ENCODE assay signal across 1 cellular context in genomic region chr9:33290247-33290993, GRCh38.
TF ChIP-seq lines count a peak whose summit lies in the region.

Gene NFX1, plus strand, starts transcription at chr9:33290516. Its CDS starts 57 bp downstream, at chr9:33290573.

TF ChIP-seq in HepG2, 621 proteins besides CTCF, POLR2A, EP300 and RAD21 (continued from another document and continues in another):
- TF ChIP-seq ZBTB40 (IDR thresholded peaks at IDR 0.05): no peak
- TF ChIP-seq ZBTB40 (CRISPR knock-in tag; IDR thresholded peaks at IDR 0.05): peak; percentile 90
- peak; percentile 77 for TF ChIP-seq ARNT2 (CRISPR knock-in tag; IDR thresholded peaks at IDR 0.05; ENCODE audit: low read depth)
- TF ChIP-seq DZIP1 (CRISPR knock-in tag; IDR thresholded peaks at IDR 0.05): peak; percentile 96
- peak; percentile 88; the same call in 1 of the 2 replicates for TF ChIP-seq GTF3A (CRISPR knock-in tag; conservative IDR thresholded peaks at IDR 0.05)
- no peak for TF ChIP-seq AHR (CRISPR knock-in tag; IDR thresholded peaks at IDR 0.05)
- peak; percentile 77; the same call in 1 of the 2 replicates for TF ChIP-seq ZBTB43 (CRISPR knock-in tag; conservative IDR thresholded peaks at IDR 0.05)
- TF ChIP-seq KDM3A (CRISPR knock-in tag; IDR thresholded peaks at IDR 0.05; ENCODE audit: low read depth): peak; percentile 70
- peak; percentile 86 for TF ChIP-seq ZFP37 (CRISPR knock-in tag; IDR thresholded peaks at IDR 0.05; ENCODE audit: borderline replicate concordance)
- TF ChIP-seq MAFF (IDR thresholded peaks at IDR 0.05; ENCODE audit: low read depth, low read length): no peak
- peak; percentile 10; the same call in 1 of the 2 replicates for TF ChIP-seq SOX13 (IDR thresholded peaks at IDR 0.05)
- peak; percentile 39 to 44; a peak in 1 of 4 replicates for TF ChIP-seq SOX13 (CRISPR knock-in tag; conservative IDR thresholded peaks at IDR 0.05 in 1 of 2, IDR thresholded peaks at IDR 0.05 in 1 of 2)
- TF ChIP-seq KIAA2018 (CRISPR knock-in tag; IDR thresholded peaks at IDR 0.05; ENCODE audit: borderline replicate concordance): peak; percentile 89; the same call in 1 of the 2 replicates
- peak; percentile 61 for TF ChIP-seq TEF (CRISPR knock-in tag; IDR thresholded peaks at IDR 0.05)
- TF ChIP-seq RFX5 (IDR thresholded peaks at IDR 0.05; ENCODE audit: low read depth, low read length): peak; percentile 82
- TF ChIP-seq ZNF460 (CRISPR knock-in tag; IDR thresholded peaks at IDR 0.05; ENCODE audit: borderline replicate concordance): peak; percentile 62; the same call in 1 of the 2 replicates
- peak; percentile 70; the same call in 1 of the 2 replicates for TF ChIP-seq CHD2 (IDR thresholded peaks at IDR 0.05; ENCODE audit: low read depth, low read length)
- TF ChIP-seq POLR2AphosphoS5 (IDR thresholded peaks at IDR 0.05; ENCODE audit: low read depth, low read length): peak; percentile 86
- TF ChIP-seq ZNF331 (CRISPR knock-in tag; IDR thresholded peaks at IDR 0.05): peak; percentile 86
- peak; percentile 41; the same call in 1 of the 2 replicates for TF ChIP-seq ZNF230 (CRISPR knock-in tag; IDR thresholded peaks at IDR 0.05)
- peak; percentile 50; the same call in 1 of the 2 replicates for TF ChIP-seq ONECUT2 (CRISPR knock-in tag; IDR thresholded peaks at IDR 0.05)
- peak; percentile 28; the same call in 1 of the 2 replicates for TF ChIP-seq ZNF737 (CRISPR knock-in tag; IDR thresholded peaks at IDR 0.05; ENCODE audit: borderline replicate concordance)
- TF ChIP-seq KMT2A (CRISPR knock-in tag; IDR thresholded peaks at IDR 0.05): peak; percentile 92
- 0 out of 2 replicates have a peak, but pooled peaks have one; percentile 37 for TF ChIP-seq PREB (CRISPR knock-in tag; IDR thresholded peaks at IDR 0.05)
- TF ChIP-seq HOXD1 (CRISPR knock-in tag; IDR thresholded peaks at IDR 0.05): peak; percentile 51
- TF ChIP-seq ZMAT3 (CRISPR knock-in tag; conservative IDR thresholded peaks at IDR 0.05): peak; percentile 94; the same call in 1 of the 2 replicates
- peak; percentile 85 for TF ChIP-seq NR2C2 (CRISPR knock-in tag; IDR thresholded peaks at IDR 0.05; ENCODE audit: borderline replicate concordance)
- TF ChIP-seq ZNF883 (CRISPR knock-in tag; IDR thresholded peaks at IDR 0.05; ENCODE audit: not compliant biosample characterization): peak; percentile 97
- TF ChIP-seq ZNF30 (CRISPR knock-in tag; IDR thresholded peaks at IDR 0.05): no peak
- no peak for TF ChIP-seq ZNF34 (CRISPR knock-in tag; IDR thresholded peaks at IDR 0.05; ENCODE audit: borderline replicate concordance)
- no peak; the same call in 1 of the 2 replicates for TF ChIP-seq MTERF4 (CRISPR knock-in tag; IDR thresholded peaks at IDR 0.05)
- peak; percentile 90; the same call in 1 of the 2 replicates for TF ChIP-seq ZNF703 (CRISPR knock-in tag; IDR thresholded peaks at IDR 0.05; ENCODE audit: borderline replicate concordance)
- TF ChIP-seq ZNF251 (CRISPR knock-in tag; IDR thresholded peaks at IDR 0.05): no peak
